Comparison of ENCODE assay signal across 25 cellular contexts in genomic region chr6:136114661-136115060, GRCh38.
DNase-seq lines count a peak whose midpoint lies in the region; ATAC-seq and TF ChIP-seq lines count a peak whose summit lies in the region.
"Had no signal": no experiment of that assay in that cellular context is flagged by ENCODE, and none has a peak within 500 bp of the region (broad histone marks: within the 10 kb centered on the region; RNA-seq: fewer than 3 reads in every experiment).

No MANE protein-coding gene starts in this region.

- no peaks in the 10 kb centered on the region for H3K4me1 Mint-ChIP-seq in CD8-positive, alpha-beta T cell (ENCODE audit: low read depth)
- H3K4me1 Mint-ChIP-seq: activated CD8-positive, alpha-beta memory T cell treated with anti-CD3 and anti-CD28 coated beads, Interleukin-2, amount 10 ng/mL, durations not matched to agents 7 days and 5 days; CD4-positive, alpha-beta memory T cell; IgD-negative memory B cell; stimulated activated naive B cell treated with anti-CD40 and anti-IgM and Interleukin-4, amounts not matched to agents 10 μg/mL and 1 μg/mL and 100 μg/mL, for 72 hours had no signal

- no peak overlapping the region for H3K27ac Mint-ChIP-seq in CD8-positive, alpha-beta T cell
- H3K27ac Mint-ChIP-seq: activated CD4-positive, alpha-beta T cell treated with anti-CD3 and anti-CD28 coated beads for 36 hours; activated CD8-positive, alpha-beta memory T cell treated with anti-CD3 and anti-CD28 coated beads, Interleukin-2, amount 10 ng/mL, durations not matched to agents 7 days and 5 days; activated T-helper 2 cell treated with anti-CD3 and anti-CD28 coated beads, Interferon-gamma antibody, Interleukin-2, Interleukin-4, amounts not matched to agents 10 μg/mL and 5 μg/mL and 100 μg/mL, durations not matched to agents 14 hours and 24 hours and 36 hours; CD4-positive, alpha-beta memory T cell; IgD-negative memory B cell; stimulated activated naive B cell treated with anti-CD40 and anti-IgM and Interleukin-4, amounts not matched to agents 10 μg/mL and 1 μg/mL and 100 μg/mL, for 72 hours had no signal

- H3K27me3 ChIP-seq in CD8-positive, alpha-beta T cell (ENCODE audit: insufficient read depth, low read length), result no peaks in the 10 kb centered on the region
- no peaks in the 10 kb centered on the region for H3K27me3 ChIP-seq in testis
- H3K27me3 ChIP-seq: brain microvascular endothelial cell, gastroesophageal sphincter, tibial nerve had no signal

- TF ChIP-seq CTCF in mucosa of descending colon (IDR thresholded peaks at IDR 0.05) (no peak), testis (IDR thresholded peaks at IDR 0.05) (no peak)
- no peak for TF ChIP-seq CTCF in CD8-positive, alpha-beta T cell (IDR thresholded peaks at IDR 0.05)

- H3K36me3 Mint-ChIP-seq in CD8-positive, alpha-beta T cell, result no peaks in the 10 kb centered on the region
- H3K36me3 Mint-ChIP-seq: activated CD8-positive, alpha-beta memory T cell treated with anti-CD3 and anti-CD28 coated beads, Interleukin-2, amount 10 ng/mL, durations not matched to agents 7 days and 5 days; CD4-positive, alpha-beta memory T cell had no signal

- ATAC-seq in esophagus mucosa (peak; percentile 90), mucosa of descending colon (peak; percentile 44)
- no peak for ATAC-seq in CD8-positive, alpha-beta T cell
- ATAC-seq: activated CD4-positive, alpha-beta T cell treated with anti-CD3 and anti-CD28 coated beads for 36 hours; activated CD8-positive, alpha-beta memory T cell treated with anti-CD3 and anti-CD28 coated beads, Interleukin-2, amount 10 ng/mL, durations not matched to agents 7 days and 5 days; gastroesophageal sphincter; stimulated activated naive B cell treated with anti-CD40 and anti-IgM and Interleukin-4, amounts not matched to agents 10 μg/mL and 1 μg/mL and 100 μg/mL, for 72 hours had no signal

- H3K4me3 ChIP-seq in mucosa of descending colon (no peak overlapping the region), testis (no peak overlapping the region)
- H3K4me3 ChIP-seq in CD8-positive, alpha-beta T cell (ENCODE audit: low read depth, low read length), result no peak overlapping the region
- H3K4me3 ChIP-seq: gastroesophageal sphincter, sigmoid colon, tibial nerve had no signal

- no peak for TF ChIP-seq POLR2A in testis (IDR thresholded peaks at IDR 0.05)

- H3K4me3 Mint-ChIP-seq in CD8-positive, alpha-beta T cell, result no peak overlapping the region
- H3K4me3 Mint-ChIP-seq: activated CD4-positive, alpha-beta T cell treated with anti-CD3 and anti-CD28 coated beads for 36 hours; activated CD8-positive, alpha-beta memory T cell treated with anti-CD3 and anti-CD28 coated beads, Interleukin-2, amount 10 ng/mL, durations not matched to agents 7 days and 5 days; CD4-positive, alpha-beta memory T cell; IgD-negative memory B cell; stimulated activated naive B cell treated with anti-CD40 and anti-IgM and Interleukin-4, amounts not matched to agents 10 μg/mL and 1 μg/mL and 100 μg/mL, for 72 hours had no signal

- intact Hi-C loops in mucosa of descending colon (cut with DNase I, micrococcal nuclease) (no loop called here), testis (cut with DNase I; ENCODE audit: low total_unique reads) (no loop called here)
- intact Hi-C loops in CD8-positive, alpha-beta T cell (cut with DNase I, micrococcal nuclease), result no loop called here

- peak; percentile 17 for DNase-seq in NCI-H1092 (lab: John Stamatoyannopoulos, UW)
- peak; percentile 70 to 84 for DNase-seq in NCI-H2081 (lab: John Stamatoyannopoulos, UW)
- peak in 2 of 3 donors; percentile 35 to 40 for DNase-seq in mucosa of descending colon
- no peak for DNase-seq in CD8-positive, alpha-beta T cell
- DNase-seq in HuH-7 (ENCODE audit: low spot score), result no peak
- DNase-seq in NK-92 treated with Interleukin-12 subunit alpha and Interleukin-12 subunit beta, amount 100 ng/mL, for 24 hours (lab: John Stamatoyannopoulos, UW), result no peak
- no peak for DNase-seq in testis
- DNase-seq: activated CD4-positive, alpha-beta T cell treated with anti-CD3 and anti-CD28 coated beads for 36 hours; activated CD8-positive, alpha-beta memory T cell treated with anti-CD3 and anti-CD28 coated beads, Interleukin-2, amount 10 ng/mL, durations not matched to agents 7 days and 5 days; brain microvascular endothelial cell; CD4-positive, alpha-beta memory T cell; cortex of kidney; DND-41; MM.1S; sigmoid colon; stimulated activated naive B cell treated with anti-CD40 and anti-IgM and Interleukin-4, amounts not matched to agents 10 μg/mL and 1 μg/mL and 100 μg/mL, for 72 hours; SW 1271 had no signal

- H3K4me1 ChIP-seq in mucosa of descending colon (ENCODE audit: low read depth), result no peaks in the 10 kb centered on the region
- H3K4me1 ChIP-seq in CD8-positive, alpha-beta T cell (ENCODE audit: insufficient read depth, low read length), result no peaks in the 10 kb centered on the region
- peaks cover 6% of the 10 kb centered on the region for H3K4me1 ChIP-seq in testis

- no peaks in the 10 kb centered on the region for H3K27me3 Mint-ChIP-seq in CD8-positive, alpha-beta T cell (ENCODE audit: low read depth)
- H3K27me3 Mint-ChIP-seq: stimulated activated naive B cell treated with anti-CD40 and anti-IgM and Interleukin-4, amounts not matched to agents 10 μg/mL and 1 μg/mL and 100 μg/mL, for 72 hours had no signal

- H3K9me3 Mint-ChIP-seq in CD8-positive, alpha-beta T cell, result no peaks in the 10 kb centered on the region
- H3K9me3 Mint-ChIP-seq: activated T-helper 2 cell treated with anti-CD3 and anti-CD28 coated beads, Interferon-gamma antibody, Interleukin-2, Interleukin-4, amounts not matched to agents 10 μg/mL and 5 μg/mL and 100 μg/mL, durations not matched to agents 14 hours and 24 hours and 36 hours; IgD-negative memory B cell; stimulated activated naive B cell treated with anti-CD40 and anti-IgM and Interleukin-4, amounts not matched to agents 10 μg/mL and 1 μg/mL and 100 μg/mL, for 72 hours had no signal

- no peaks in the 10 kb centered on the region for H3K9me3 ChIP-seq in mucosa of descending colon
- H3K9me3 ChIP-seq in CD8-positive, alpha-beta T cell (ENCODE audit: low read length), result no peaks in the 10 kb centered on the region
- no peaks in the 10 kb centered on the region for H3K9me3 ChIP-seq in testis
- H3K9me3 ChIP-seq: gastroesophageal sphincter, sigmoid colon, tibial nerve had no signal

- H3K36me3 ChIP-seq in mucosa of descending colon (ENCODE audit: low read depth) (no peaks in the 10 kb centered on the region), testis (ENCODE audit: low read depth, missing control alignments) (no peaks in the 10 kb centered on the region)
- H3K36me3 ChIP-seq in CD8-positive, alpha-beta T cell (ENCODE audit: insufficient read depth, low read length), result no peaks in the 10 kb centered on the region
- H3K36me3 ChIP-seq: brain microvascular endothelial cell, gastroesophageal sphincter, sigmoid colon, tibial nerve had no signal

- no peak overlapping the region for H3K27ac ChIP-seq in CD8-positive, alpha-beta T cell (ENCODE audit: low read depth, low read length)
- H3K27ac ChIP-seq in testis, result no peak overlapping the region
- H3K27ac ChIP-seq: brain microvascular endothelial cell, epithelial cell of prostate, HL-60, RWPE1, sigmoid colon had no signal

- CTCF ChIA-PET in CD8-positive, alpha-beta T cell (lab: Charles Lee), result no interaction called here

- WGBS in testis, 2 donors, result 97 to 98% methylated on average over 5 to 7 of the region's 7 CpGs

- POLR2A ChIA-PET in CD8-positive, alpha-beta T cell (lab: Charles Lee), result no interaction called here

Comparison
In these comparisons a context has a peak if more than half of its experiments do, and no peak if none do; other contexts are left out.
1. DNase-seq: peak in NCI-H1092 (single experiment), NCI-H2081 (2 of 2) and mucosa of descending colon (2 of 3); none in CD8-positive, alpha-beta T cell (0 of 7), HuH-7 (single experiment), NK-92 treated with Interleukin-12 subunit alpha and Interleukin-12 subunit beta, amount 100 ng/mL, for 24 hours (single experiment) and testis (single experiment).